ENCODE assay signal across 11 cellular contexts in the genomic region with DNA sequence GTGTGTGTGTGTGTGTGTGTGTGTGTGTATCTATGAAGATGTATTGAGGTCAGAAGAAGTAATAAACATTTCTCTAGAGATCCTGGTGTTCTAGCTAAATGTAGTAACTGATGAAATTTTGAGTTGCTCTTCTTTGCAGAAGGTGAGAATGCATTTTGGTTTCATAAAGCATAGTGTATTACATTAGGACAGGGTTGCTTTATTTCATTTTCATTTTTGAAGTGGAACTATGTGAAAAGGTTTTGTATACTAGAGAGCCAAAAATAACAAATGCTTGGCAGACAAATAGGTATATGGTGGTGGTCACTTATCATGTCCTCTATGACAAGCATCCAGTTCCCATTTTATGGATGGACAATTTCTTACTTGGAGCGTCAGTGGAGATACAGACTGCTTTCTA.
DNase-seq lines count a peak whose midpoint lies in the region; ATAC-seq and TF ChIP-seq lines count a peak whose summit lies in the region.
"Had no signal": no experiment of that assay in that cellular context is flagged by ENCODE, and none has a peak within 500 bp of the region (broad histone marks: within the 10 kb centered on the region; RNA-seq: fewer than 3 reads in every experiment).

No MANE protein-coding gene starts in this region.

- peak overlapping the region; percentile 79 for H3K4me3 Mint-ChIP-seq in activated naive CD8-positive, alpha-beta T cell

- TF ChIP-seq CTCF in GM12864 (IDR thresholded peaks at IDR 0.05; ENCODE audit: low read depth, low read length, missing control alignments) (no peak), transverse colon (IDR thresholded peaks at IDR 0.05) (no peak)

- H3K4me1 ChIP-seq in transverse colon, result peaks cover 0 to 10% (median 0%) of the 10 kb centered on the region in 4 donors
- H3K4me1 ChIP-seq: SJSA1 had no signal

- in situ Hi-C loops in transverse colon (cut with MboI; ENCODE audit: low pct_ligation_motif_present in 1 of 4, low pct_unique_long_range_greater_than_20kb in 1 of 4, low sequenced_read_pairs in 3 of 4), result no loop called here

- peaks cover 35% of the 10 kb centered on the region for H3K4me1 Mint-ChIP-seq in activated naive CD8-positive, alpha-beta T cell (ENCODE audit: low read depth)

- 95 to 100% methylated on average over 1 of the region's 1 CpG for whole genome bisulfite sequencing in transverse colon (ENCODE audit: low coverage in 1 of 2), 2 donors

- no peaks in the 10 kb centered on the region for H3K9me3 ChIP-seq in transverse colon
- H3K9me3 ChIP-seq: adrenal gland, SJSA1 had no signal

- H3K27me3 Mint-ChIP-seq in activated naive CD8-positive, alpha-beta T cell, result no peaks in the 10 kb centered on the region

- peak overlapping the region; percentile 89 for H3K27ac Mint-ChIP-seq in activated naive CD8-positive, alpha-beta T cell

- H3K27me3 ChIP-seq in transverse colon, result no peaks in the 10 kb centered on the region
- H3K27me3 ChIP-seq: adrenal gland, SJSA1 had no signal

- H3K9me3 Mint-ChIP-seq in activated naive CD8-positive, alpha-beta T cell (ENCODE audit: low read depth), result peaks cover 3% of the 10 kb centered on the region

- intact Hi-C loops in transverse colon (cut with DNase I; ENCODE audit: low total_unique reads), result no loop called here

- H3K36me3 ChIP-seq in transverse colon, result no peaks in the 10 kb centered on the region
- H3K36me3 ChIP-seq: adrenal gland, SJSA1 had no signal

- TF ChIP-seq POLR2A in transverse colon (IDR thresholded peaks at IDR 0.05), result no peak

- H3K36me3 Mint-ChIP-seq in activated naive CD8-positive, alpha-beta T cell, result peaks cover 4% of the 10 kb centered on the region

- TF ChIP-seq EP300 in transverse colon (IDR thresholded peaks at IDR 0.05; ENCODE audit: low read depth), result no peak

- peak; percentile 86 for ATAC-seq in GM19467 (IDR thresholded peaks at IDR 0.05; ENCODE audit: unreplicated experiment)
- peak; percentile 92 for ATAC-seq in HG03103 (IDR thresholded peaks at IDR 0.05; ENCODE audit: low read depth, unreplicated experiment)

- H3K27ac ChIP-seq in transverse colon, result peak overlapping the region in 1 of 4 donors; percentile 2
- H3K27ac ChIP-seq: adrenal gland, SJSA1 had no signal

- peak; percentile 22 for DNase-seq in GM12864 (ENCODE audit: low read depth)
- no peak for DNase-seq in amygdala (lab: John Stamatoyannopoulos, UW)
- DNase-seq in NCI-H345 treated with DMSO at 0.1 percent for 48 hours (lab: John Stamatoyannopoulos, UW; ENCODE audit: unreplicated experiment), result no peak
- no peak for DNase-seq in NCI-H510A (lab: John Stamatoyannopoulos, UW)
- DNase-seq in transverse colon, result no peak
- DNase-seq: adrenal gland; stimulated activated naive CD4-positive, alpha-beta T cell treated with Interleukin-2 at 50 U/mL for 16 hours had no signal

- no peak overlapping the region for H3K4me3 ChIP-seq in GM12864 (ENCODE audit: low read depth, low read length)
- H3K4me3 ChIP-seq in transverse colon, result no peak overlapping the region
- H3K4me3 ChIP-seq: SJSA1 had no signal
